ENCODE assay signal across 8 cellular contexts in genomic region chr5:75236322-75237316, GRCh38. TPM values are rescaled to one million over a fixed set of nuclear protein-coding genes. Genes with fewer than 3 reads are reported as not detected.
A peak's percentile ranks its signal among the peaks of the same experiment; 100 is the strongest.
DNase-seq lines count a peak whose midpoint lies in the region; ATAC-seq and TF ChIP-seq lines count a peak whose summit lies in the region.

TSS of gene ANKRD31 (minus strand) at chr5:75236878. CDS start at chr5:75236686, 192 bp downstream.

- H3K9me3 Mint-ChIP-seq in stimulated activated naive CD8-positive, alpha-beta T cell treated with anti-CD3 and anti-CD28 coated beads, Interleukin-15, amount 100 ng/mL, for 72 hours = no peaks in the 10 kb centered on the region

- no peaks in the 10 kb centered on the region for H3K9me2 ChIP-seq in neural cell (ENCODE audit: insufficient read depth, low read length)

- no peaks in the 10 kb centered on the region for H3K27me3 Mint-ChIP-seq in stimulated activated naive CD8-positive, alpha-beta T cell treated with anti-CD3 and anti-CD28 coated beads, Interleukin-15, amount 100 ng/mL, for 72 hours

- H3K36me3 ChIP-seq in KOPT-K1 (ENCODE audit: insufficient read depth, low read length) (no peaks in the 10 kb centered on the region), neural cell (ENCODE audit: insufficient read depth, low read length) (no peaks in the 10 kb centered on the region)

- H3K4me3 ChIP-seq in neural cell (ENCODE audit: low read length) = peak within 1 kb of the TSS; percentile 80

- peak; percentile 96 for ATAC-seq in GM21786 (IDR thresholded peaks at IDR 0.05; ENCODE audit: unreplicated experiment)
- peak; percentile 96 for ATAC-seq in stimulated activated naive CD8-positive, alpha-beta T cell treated with anti-CD3 and anti-CD28 coated beads, Interleukin-15, amount 100 ng/mL, for 72 hours

- TF ChIP-seq RAD21 in neural cell (conservative IDR thresholded peaks at IDR 0.05) = peak; percentile 86

- no peaks in the 10 kb centered on the region for H3K9me3 ChIP-seq in KOPT-K1 (ENCODE audit: insufficient read depth, low read length, poor library complexity, severe bottlenecking)
- H3K9me3 ChIP-seq in neural cell (ENCODE audit: low read length) = no peaks in the 10 kb centered on the region

- TF ChIP-seq EP300 in neural cell (conservative IDR thresholded peaks at IDR 0.05; ENCODE audit: poor library complexity, severe bottlenecking) = no peak

- TF ChIP-seq CTCF in neural cell (IDR thresholded peaks at IDR 0.05; ENCODE audit: poor library complexity, severe bottlenecking) = peak; percentile 96

- peaks cover 15% of the 10 kb centered on the region for H3K4me1 Mint-ChIP-seq in stimulated activated naive CD8-positive, alpha-beta T cell treated with anti-CD3 and anti-CD28 coated beads, Interleukin-15, amount 100 ng/mL, for 72 hours

- H3K27ac Mint-ChIP-seq in stimulated activated naive CD8-positive, alpha-beta T cell treated with anti-CD3 and anti-CD28 coated beads, Interleukin-15, amount 100 ng/mL, for 72 hours = peak within 1 kb of the TSS; percentile 99

- no peaks in the 10 kb centered on the region for H4K20me1 ChIP-seq in neural cell (ENCODE audit: insufficient read depth)

- no peaks in the 10 kb centered on the region for H3K27me3 ChIP-seq in neural cell (ENCODE audit: insufficient read depth, low read depth, low read length)

- peak within 1 kb of the TSS; percentile 92 for H3K4me2 ChIP-seq in neural cell (ENCODE audit: low read length)

- H3K27ac ChIP-seq in KOPT-K1 (ENCODE audit: low read depth, low read length, poor library complexity, severe bottlenecking) (peak within 1 kb of the TSS; percentile 78), neural cell (ENCODE audit: low read length) (peak within 1 kb of the TSS; percentile 70)

- H3K79me2 ChIP-seq in neural cell (replicated peaks; ENCODE audit: insufficient read depth, low read length) = no peaks in the 10 kb centered on the region

- peak within 1 kb of the TSS; percentile 90 for H3K4me3 Mint-ChIP-seq in stimulated activated naive CD8-positive, alpha-beta T cell treated with anti-CD3 and anti-CD28 coated beads, Interleukin-15, amount 100 ng/mL, for 72 hours

- DNase-seq in EL (peak; percentile 80), RPMI7951 (ENCODE audit: low read depth) (peak; percentile 71), fibroblast of the conjunctiva (ENCODE audit: low read depth) (peak; percentile 66)
- peak; percentile 89 for DNase-seq in activated effector memory CD4-positive, alpha-beta T cell treated with Interleukin-2 at 50 U/mL for 16 hours
- DNase-seq in stimulated activated naive CD8-positive, alpha-beta T cell treated with anti-CD3 and anti-CD28 coated beads, Interleukin-15, amount 100 ng/mL, for 72 hours = peak; percentile 87

- H3F3A ChIP-seq in neural cell (ENCODE audit: insufficient read depth, low read length, poor library complexity, severe bottlenecking) = no peaks in the 10 kb centered on the region

- peak within 1 kb of the TSS; percentile 81 for H3K9ac ChIP-seq in neural cell (ENCODE audit: low read length)

- H2AFZ ChIP-seq in neural cell (ENCODE audit: low read depth, low read length) = peak within 1 kb of the TSS; percentile 86

TF ChIP-seq in neural cell, 6 proteins besides CTCF, POLR2A, EP300 and RAD21:
- TF ChIP-seq MXI1 (conservative IDR thresholded peaks at IDR 0.05; ENCODE audit: poor library complexity, severe bottlenecking) (peak; percentile 49), SMC3 (conservative IDR thresholded peaks at IDR 0.05; ENCODE audit: poor library complexity) (peak; percentile 84), EZH2 (IDR thresholded peaks at IDR 0.05; ENCODE audit: borderline replicate concordance, insufficient read depth, low read length, poor library complexity, severe bottlenecking) (no peak), POLR2AphosphoS5 (IDR thresholded peaks at IDR 0.05) (peak; percentile 76), TAF1 (IDR thresholded peaks at IDR 0.05; ENCODE audit: low read depth) (peak; percentile 79), REST (IDR thresholded peaks at IDR 0.05; ENCODE audit: borderline replicate concordance) (peak; percentile 86)

RNA-seq across cellular contexts. Expression of gene ANKRD31, which starts in this region (rescaled TPM):
- total RNA-seq in RPMI7951 (2014; rRNA removed; shearing (Covaris generic)) = under 0.01 TPM in 1 of 2 replicates, not detected in the other
- 0.48 and 0.62 TPM in 2 replicates for polyA plus RNA-seq in neural cell
- polyA minus RNA-seq in neural cell = 0.58 and 0.73 TPM in 2 replicates

Comparison
In these comparisons a context has a peak if more than half of its experiments do, and no peak if none do; other contexts are left out.
1. Peak in every context shown above with its lines: DNase-seq, ATAC-seq, H3K4me3 ChIP-seq and H3K27ac ChIP-seq.
2. Peak in DNase-seq in RPMI7951; RNA of the gene not detected or under 1 TPM.